ENCODE assay signal across 7 cellular contexts in the genomic region with DNA sequence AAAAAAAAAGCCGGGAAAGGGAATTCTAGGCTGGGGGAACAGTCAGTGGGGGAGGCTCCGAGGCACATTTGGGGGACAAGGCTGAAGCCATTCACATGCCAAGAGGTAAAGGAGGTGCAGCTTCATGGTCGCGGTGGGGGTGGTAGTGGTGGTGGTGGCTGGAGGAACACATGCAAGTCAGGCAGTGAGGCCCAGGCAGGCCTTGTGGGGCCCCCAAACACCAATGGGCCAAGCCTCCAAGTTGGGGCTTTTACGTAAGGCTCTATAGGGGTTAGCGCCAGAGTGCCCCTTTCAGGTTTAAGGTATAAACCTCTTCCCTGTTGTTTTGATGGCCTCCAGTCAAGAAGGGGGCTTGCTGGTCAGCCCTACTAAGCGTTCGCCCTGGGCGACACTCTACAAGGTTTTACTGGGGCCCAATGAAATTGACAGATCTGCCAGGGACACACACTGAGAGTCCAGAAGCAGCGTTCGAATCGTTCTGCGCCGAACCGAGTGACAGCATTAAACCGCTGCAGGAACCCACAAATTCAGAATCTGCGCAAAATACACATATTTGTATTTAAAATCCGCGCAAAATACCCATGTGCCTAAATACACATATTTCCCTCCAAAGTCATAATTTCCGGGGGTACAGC. TPM values are rescaled to one million over a fixed set of nuclear protein-coding genes. Genes with fewer than 3 reads are reported as not detected.
DNase-seq lines count a peak whose midpoint lies in the region; ATAC-seq lines count a peak whose summit lies in the region.

No MANE protein-coding gene starts in this region.

- H3K4me1 ChIP-seq in HUES6 (ENCODE audit: control insufficient read depth, insufficient read depth, low read length) (peaks cover 14% of the 10 kb centered on the region), iPS-18a (ENCODE audit: control insufficient read depth, low read depth, low read length) (peaks cover 9% of the 10 kb centered on the region)

- H3K27me3 Mint-ChIP-seq in activated T-helper 2 cell treated with anti-CD3 and anti-CD28 coated beads, Interferon-gamma antibody, Interleukin-2, Interleukin-4, amounts not matched to agents 10 μg/mL and 5 μg/mL and 100 μg/mL, durations not matched to agents 14 hours and 24 hours and 36 hours (ENCODE audit: low read depth), result no peaks in the 10 kb centered on the region
- no peaks in the 10 kb centered on the region for H3K27me3 Mint-ChIP-seq in stimulated activated naive CD8-positive, alpha-beta T cell treated with anti-CD3 and anti-CD28 coated beads, Interleukin-15, amount 100 ng/mL, for 72 hours

- H3K27ac Mint-ChIP-seq in activated T-helper 2 cell treated with anti-CD3 and anti-CD28 coated beads, Interferon-gamma antibody, Interleukin-2, Interleukin-4, amounts not matched to agents 10 μg/mL and 5 μg/mL and 100 μg/mL, durations not matched to agents 14 hours and 24 hours and 36 hours, result peak overlapping the region; percentile 87
- peak overlapping the region; percentile 97 for H3K27ac Mint-ChIP-seq in stimulated activated naive CD8-positive, alpha-beta T cell treated with anti-CD3 and anti-CD28 coated beads, Interleukin-15, amount 100 ng/mL, for 72 hours

- peaks cover 13% of the 10 kb centered on the region for H3K36me3 Mint-ChIP-seq in activated T-helper 2 cell treated with anti-CD3 and anti-CD28 coated beads, Interferon-gamma antibody, Interleukin-2, Interleukin-4, amounts not matched to agents 10 μg/mL and 5 μg/mL and 100 μg/mL, durations not matched to agents 14 hours and 24 hours and 36 hours (ENCODE audit: low read depth)

- H3K4me3 ChIP-seq in HUES6 (ENCODE audit: low read depth, low read length), result peak overlapping the region; percentile 78
- H3K4me3 ChIP-seq in iPS-18a (ENCODE audit: low read length), result peak overlapping the region; percentile 92

- H3K27ac ChIP-seq in HUES6 (ENCODE audit: low read depth, low read length) (no peak overlapping the region; the same call in 1 of the 2 replicates), iPS-18a (ENCODE audit: low read length) (no peak overlapping the region)

- peak overlapping the region; percentile 91 for H3K9ac ChIP-seq in HUES6 (ENCODE audit: low read length)
- peak overlapping the region; percentile 90 for H3K9ac ChIP-seq in iPS-18a (ENCODE audit: low read length)

- H3K27me3 ChIP-seq in HUES6 (ENCODE audit: control insufficient read depth, insufficient read depth, low read length), result no peaks in the 10 kb centered on the region
- no peaks in the 10 kb centered on the region for H3K27me3 ChIP-seq in iPS-18a (ENCODE audit: control insufficient read depth, insufficient read depth, low read length)

- no peaks in the 10 kb centered on the region for H3K9me3 Mint-ChIP-seq in activated T-helper 2 cell treated with anti-CD3 and anti-CD28 coated beads, Interferon-gamma antibody, Interleukin-2, Interleukin-4, amounts not matched to agents 10 μg/mL and 5 μg/mL and 100 μg/mL, durations not matched to agents 14 hours and 24 hours and 36 hours
- no peaks in the 10 kb centered on the region for H3K9me3 Mint-ChIP-seq in stimulated activated naive CD8-positive, alpha-beta T cell treated with anti-CD3 and anti-CD28 coated beads, Interleukin-15, amount 100 ng/mL, for 72 hours

- H3K4me1 Mint-ChIP-seq in activated T-helper 2 cell treated with anti-CD3 and anti-CD28 coated beads, Interferon-gamma antibody, Interleukin-2, Interleukin-4, amounts not matched to agents 10 μg/mL and 5 μg/mL and 100 μg/mL, durations not matched to agents 14 hours and 24 hours and 36 hours (ENCODE audit: low read depth), result peaks cover 34% of the 10 kb centered on the region
- peaks cover 59% of the 10 kb centered on the region for H3K4me1 Mint-ChIP-seq in stimulated activated naive CD8-positive, alpha-beta T cell treated with anti-CD3 and anti-CD28 coated beads, Interleukin-15, amount 100 ng/mL, for 72 hours

- intact Hi-C loops in activated T-helper 2 cell treated with anti-CD3 and anti-CD28 coated beads, Interferon-gamma antibody, Interleukin-2, Interleukin-4, amounts not matched to agents 10 μg/mL and 5 μg/mL and 100 μg/mL, durations not matched to agents 14 hours and 24 hours and 36 hours (cut with micrococcal nuclease), result loop anchor here (1.0 to 10.0 kb wide), 7 partner anchors 8 to 265 kb away; partner anchors contain the start of genes CDC25B, CENPB, MAVS and PANK2

- ATAC-seq in stimulated activated naive CD8-positive, alpha-beta T cell treated with anti-CD3 and anti-CD28 coated beads, Interleukin-15, amount 100 ng/mL, for 72 hours, result no peak
- ATAC-seq in HG03342 (IDR thresholded peaks at IDR 0.05; ENCODE audit: unreplicated experiment), result no peak

- H3K36me3 ChIP-seq in HUES6 (ENCODE audit: control insufficient read depth, insufficient read depth, low read length) (peaks cover 4% of the 10 kb centered on the region), iPS-18a (ENCODE audit: control insufficient read depth, low read depth, low read length) (no peaks in the 10 kb centered on the region)

- no peak for DNase-seq in activated T-helper 2 cell treated with anti-CD3 and anti-CD28 coated beads, Interferon-gamma antibody, Interleukin-2, Interleukin-4, amounts not matched to agents 10 μg/mL and 5 μg/mL and 100 μg/mL, durations not matched to agents 14 hours and 24 hours and 36 hours (ENCODE audit: low spot score)
- DNase-seq in stimulated activated naive CD8-positive, alpha-beta T cell treated with anti-CD3 and anti-CD28 coated beads, Interleukin-15, amount 100 ng/mL, for 72 hours, result peak in 1 of 2 donors; percentile 48
- DNase-seq in NCI-H187 (lab: John Stamatoyannopoulos, UW), result no peak
- DNase-seq in COLO668 (lab: John Stamatoyannopoulos, UW; ENCODE audit: unreplicated experiment), result no peak

- no peaks in the 10 kb centered on the region for H3K9me3 ChIP-seq in HUES6 (ENCODE audit: control insufficient read depth, insufficient read depth, low read depth, low read length)
- H3K9me3 ChIP-seq in iPS-18a (ENCODE audit: control insufficient read depth, low read depth, low read length), result no peaks in the 10 kb centered on the region

- H3K4me3 Mint-ChIP-seq in activated T-helper 2 cell treated with anti-CD3 and anti-CD28 coated beads, Interferon-gamma antibody, Interleukin-2, Interleukin-4, amounts not matched to agents 10 μg/mL and 5 μg/mL and 100 μg/mL, durations not matched to agents 14 hours and 24 hours and 36 hours (ENCODE audit: low read depth), result peak overlapping the region; percentile 78
- peak overlapping the region; percentile 83 to 92 for H3K4me3 Mint-ChIP-seq in stimulated activated naive CD8-positive, alpha-beta T cell treated with anti-CD3 and anti-CD28 coated beads, Interleukin-15, amount 100 ng/mL, for 72 hours

RNA-seq across cellular contexts. Expression of gene AP5S1, which starts 0.8 kb away (rescaled TPM):
- 11.9 and 12.8 TPM in 2 replicates for total RNA-seq in activated T-helper 2 cell treated with anti-CD3 and anti-CD28 coated beads, Interferon-gamma antibody, Interleukin-2, Interleukin-4, amounts not matched to agents 10 μg/mL and 5 μg/mL and 100 μg/mL, durations not matched to agents 14 hours and 24 hours and 36 hours

RNA-seq across cellular contexts. Expression of gene CDC25B, which starts 23.4 kb away (rescaled TPM):
- 101 and 103 TPM in 2 replicates for total RNA-seq in activated T-helper 2 cell treated with anti-CD3 and anti-CD28 coated beads, Interferon-gamma antibody, Interleukin-2, Interleukin-4, amounts not matched to agents 10 μg/mL and 5 μg/mL and 100 μg/mL, durations not matched to agents 14 hours and 24 hours and 36 hours

RNA-seq across cellular contexts. Expression of gene MAVS, which starts 27.1 kb away (rescaled TPM):
- total RNA-seq in activated T-helper 2 cell treated with anti-CD3 and anti-CD28 coated beads, Interferon-gamma antibody, Interleukin-2, Interleukin-4, amounts not matched to agents 10 μg/mL and 5 μg/mL and 100 μg/mL, durations not matched to agents 14 hours and 24 hours and 36 hours, result 41.0 and 43.5 TPM in 2 replicates

RNA-seq across cellular contexts. Expression of gene CENPB, which starts 33.0 kb away (rescaled TPM):
- total RNA-seq in activated T-helper 2 cell treated with anti-CD3 and anti-CD28 coated beads, Interferon-gamma antibody, Interleukin-2, Interleukin-4, amounts not matched to agents 10 μg/mL and 5 μg/mL and 100 μg/mL, durations not matched to agents 14 hours and 24 hours and 36 hours, result 66.1 and 68.9 TPM in 2 replicates

RNA-seq across cellular contexts. Expression of gene SPEF1, which starts 38.3 kb away (rescaled TPM):
- total RNA-seq in activated T-helper 2 cell treated with anti-CD3 and anti-CD28 coated beads, Interferon-gamma antibody, Interleukin-2, Interleukin-4, amounts not matched to agents 10 μg/mL and 5 μg/mL and 100 μg/mL, durations not matched to agents 14 hours and 24 hours and 36 hours, result not detected in 2 replicates
